In genomic region chr11:9817191-9817590, GRCh38 we compare ENCODE assay signal across 1 cellular context.
TF ChIP-seq lines count a peak whose summit lies in the region.

No MANE protein-coding gene starts in this region.

TF ChIP-seq in WTC11, 78 proteins besides CTCF, POLR2A, EP300 and RAD21 (continued from another document):
- TF ChIP-seq ATF6 (CRISPR knock-in tag; IDR thresholded peaks at IDR 0.05) (no peak), ZNF121 (CRISPR knock-in tag; IDR thresholded peaks at IDR 0.05) (no peak), RELA (CRISPR knock-in tag; IDR thresholded peaks at IDR 0.05; ENCODE audit: borderline replicate concordance) (no peak)
- TF ChIP-seq, protein P1, sequence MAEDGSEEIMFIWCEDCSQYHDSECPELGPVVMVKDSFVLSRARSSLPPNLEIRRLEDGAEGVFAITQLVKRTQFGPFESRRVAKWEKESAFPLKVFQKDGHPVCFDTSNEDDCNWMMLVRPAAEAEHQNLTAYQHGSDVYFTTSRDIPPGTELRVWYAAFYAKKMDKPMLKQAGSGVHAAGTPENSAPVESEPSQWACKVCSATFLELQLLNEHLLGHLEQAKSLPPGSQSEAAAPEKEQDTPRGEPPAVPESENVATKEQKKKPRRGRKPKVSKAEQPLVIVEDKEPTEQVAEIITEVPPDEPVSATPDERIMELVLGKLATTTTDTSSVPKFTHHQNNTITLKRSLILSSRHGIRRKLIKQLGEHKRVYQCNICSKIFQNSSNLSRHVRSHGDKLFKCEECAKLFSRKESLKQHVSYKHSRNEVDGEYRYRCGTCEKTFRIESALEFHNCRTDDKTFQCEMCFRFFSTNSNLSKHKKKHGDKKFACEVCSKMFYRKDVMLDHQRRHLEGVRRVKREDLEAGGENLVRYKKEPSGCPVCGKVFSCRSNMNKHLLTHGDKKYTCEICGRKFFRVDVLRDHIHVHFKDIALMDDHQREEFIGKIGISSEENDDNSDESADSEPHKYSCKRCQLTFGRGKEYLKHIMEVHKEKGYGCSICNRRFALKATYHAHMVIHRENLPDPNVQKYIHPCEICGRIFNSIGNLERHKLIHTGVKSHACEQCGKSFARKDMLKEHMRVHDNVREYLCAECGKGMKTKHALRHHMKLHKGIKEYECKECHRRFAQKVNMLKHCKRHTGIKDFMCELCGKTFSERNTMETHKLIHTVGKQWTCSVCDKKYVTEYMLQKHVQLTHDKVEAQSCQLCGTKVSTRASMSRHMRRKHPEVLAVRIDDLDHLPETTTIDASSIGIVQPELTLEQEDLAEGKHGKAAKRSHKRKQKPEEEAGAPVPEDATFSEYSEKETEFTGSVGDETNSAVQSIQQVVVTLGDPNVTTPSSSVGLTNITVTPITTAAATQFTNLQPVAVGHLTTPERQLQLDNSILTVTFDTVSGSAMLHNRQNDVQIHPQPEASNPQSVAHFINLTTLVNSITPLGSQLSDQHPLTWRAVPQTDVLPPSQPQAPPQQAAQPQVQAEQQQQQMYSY (CRISPR knock-in tag; IDR thresholded peaks at IDR 0.05) = no peak
TF ChIP-seq in WTC11: peak in this region for 0.
